1 cellular context compared by ENCODE assay signal in the genomic region with DNA sequence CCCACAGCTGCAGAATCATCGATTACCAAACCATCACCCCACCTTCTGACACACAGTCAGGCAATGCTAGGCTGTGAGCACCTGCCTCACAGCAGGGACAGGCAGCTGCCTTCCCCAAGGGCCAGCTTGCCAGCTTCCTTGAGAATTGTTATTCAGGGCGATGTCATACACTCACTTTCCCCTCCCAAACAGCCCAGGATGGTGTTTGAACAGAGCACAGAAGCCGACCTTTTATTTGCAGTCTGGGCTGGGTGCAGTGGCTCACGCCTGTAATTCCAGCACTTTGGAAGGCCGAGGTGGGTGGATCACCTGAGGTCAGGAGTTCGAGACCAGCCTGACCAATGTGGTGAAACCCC.
TF ChIP-seq lines count a peak whose summit lies in the region.

No MANE protein-coding gene starts in this region.

TF ChIP-seq in GM23338, 12 proteins besides CTCF, POLR2A, EP300 and RAD21 (continued from another document):
- TF ChIP-seq ZNF331 (CRISPR knock-in tag; IDR thresholded peaks at IDR 0.05; ENCODE audit: low read depth) = no peak
